Comparison of ENCODE assay signal across 22 cellular contexts in the genomic region with DNA sequence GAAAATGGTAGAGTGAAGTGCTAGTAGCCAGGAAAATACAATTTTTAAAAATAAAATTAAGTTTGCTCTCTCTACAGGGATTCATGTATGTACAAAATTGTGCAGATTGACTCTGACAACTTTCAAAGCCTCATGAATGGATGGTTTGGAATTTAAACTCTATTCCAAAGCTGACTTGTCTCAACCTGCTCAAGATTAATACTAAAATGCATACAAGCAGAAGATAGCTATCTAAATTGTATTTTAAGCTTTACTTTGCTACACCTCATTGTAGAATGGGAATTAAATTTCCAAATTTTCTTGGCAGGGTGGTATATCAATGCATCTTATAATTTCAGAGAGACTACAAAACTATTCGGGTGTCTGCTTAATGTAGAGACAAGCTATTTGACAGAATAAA.
DNase-seq lines count a peak whose midpoint lies in the region; ATAC-seq and TF ChIP-seq lines count a peak whose summit lies in the region.
"Had no signal": no experiment of that assay in that cellular context is flagged by ENCODE, and none has a peak within 500 bp of the region (broad histone marks: within the 10 kb centered on the region; RNA-seq: fewer than 3 reads in every experiment).

No MANE protein-coding gene starts in this region.

- H3K79me2 ChIP-seq in SK-N-SH (ENCODE audit: insufficient read depth): no peaks in the 10 kb centered on the region; the same call in 1 of the 2 replicates

- H3F3A ChIP-seq in SK-N-SH (replicated peaks; ENCODE audit: insufficient read depth): peaks cover 3% of the 10 kb centered on the region

- H3K27me3 ChIP-seq in RWPE2 (ENCODE audit: insufficient read depth, poor library complexity, severe bottlenecking) (no peaks in the 10 kb centered on the region), SK-N-SH (ENCODE audit: insufficient read depth) (no peaks in the 10 kb centered on the region)
- H3K27me3 ChIP-seq: BE2C; BLaER1 treated with 17β-estradiol and CSF1 and Interleukin-3, amounts not matched to agents 10 nM and 100 nM had no signal

- TF ChIP-seq CTCF in RWPE2 (IDR thresholded peaks at IDR 0.05; ENCODE audit: poor library complexity, severe bottlenecking) (no peak), SK-N-SH (IDR thresholded peaks at IDR 0.05) (no peak), epithelial cell of esophagus (IDR thresholded peaks at IDR 0.05; ENCODE audit: insufficient read depth, low read depth, low read length, missing control alignments) (no peak)

- CTCF ChIA-PET in SK-N-SH (lab: Yijun Ruan, JAX): interaction anchor here (0.7 to 1.2 kb wide), 3 partner anchors 9 to 199 kb away, joined by 3 to 6 read pairs (median 4); no protein-coding TSS in a partner anchor

- POLR2A ChIA-PET in SK-N-SH (lab: Yijun Ruan, JAX): interaction anchor here (0.5 kb wide), 1 partner anchor 559 kb away, joined by 3 read pairs; no protein-coding TSS in a partner anchor

- ATAC-seq in RWPE2 (ENCODE audit: low read depth) (peak; percentile 25; the same call in 1 of the 3 replicates), HG02588 (IDR thresholded peaks at IDR 0.05; ENCODE audit: unreplicated experiment) (no peak)
- ATAC-seq: A549, GM12878, GM23338, HCT116 had no signal

- H3K9ac ChIP-seq in SK-N-SH: no peak overlapping the region
- H3K9ac ChIP-seq: BLaER1 treated with 17β-estradiol and CSF1 and Interleukin-3, amounts not matched to agents 10 nM and 100 nM had no signal

- no peaks in the 10 kb centered on the region; the same call in 1 of the 2 replicates for H3K36me3 ChIP-seq in RWPE2 (ENCODE audit: low read depth)
- H3K36me3 ChIP-seq in SK-N-SH (replicated peaks in 1 of 2; ENCODE audit: control insufficient read depth in 1 of 2, insufficient read depth in 2 of 2, low read length in 1 of 2): peaks cover 5 to 7% of the 10 kb centered on the region in 2 experiments

- H3K4me1 ChIP-seq in RWPE2 (ENCODE audit: insufficient read depth, poor library complexity, severe bottlenecking) (peaks cover 10% of the 10 kb centered on the region), SK-N-SH (ENCODE audit: control insufficient read depth in 1 of 2, insufficient read depth in 2 of 2, low read depth in 1 of 2, low read length in 1 of 2) (no peaks in the 10 kb centered on the region; a peak in 2 of 4 replicates)
- H3K4me1 ChIP-seq: A549; BLaER1 treated with 17β-estradiol and CSF1 and Interleukin-3, amounts not matched to agents 10 nM and 100 nM had no signal

- no peaks in the 10 kb centered on the region for H3K9me2 ChIP-seq in SK-N-SH

- H3K9me3 ChIP-seq in RWPE2 (ENCODE audit: severe bottlenecking) (no peaks in the 10 kb centered on the region), SK-N-SH (no peaks in the 10 kb centered on the region)
- H3K9me3 ChIP-seq: A549; BE2C; BLaER1 treated with 17β-estradiol and CSF1 and Interleukin-3, amounts not matched to agents 10 nM and 100 nM had no signal

- H3K4me3 ChIP-seq in RWPE2 (ENCODE audit: severe bottlenecking) (no peak overlapping the region), SK-N-SH (ENCODE audit: low read depth in 2 of 2, low read length in 1 of 2) (no peak overlapping the region), epithelial cell of esophagus (ENCODE audit: low read length) (no peak overlapping the region)
- H3K4me3 ChIP-seq: A549; BLaER1 treated with 17β-estradiol and CSF1 and Interleukin-3, amounts not matched to agents 10 nM and 100 nM; GM12878; GM23338 had no signal

- DNase-seq in RWPE2 (ENCODE audit: low spot score): no peak
- no peak for DNase-seq in SK-N-SH
- DNase-seq in epithelial cell of esophagus (ENCODE audit: low read depth): peak; percentile 55
- DNase-seq in kidney tubule cell (ENCODE audit: low spot score): no peak
- no peak for DNase-seq in HUDEP-2 (lab: John Stamatoyannopoulos, UW; ENCODE audit: unreplicated experiment in 76 of 76)
- DNase-seq: 8988T; ACHN; AML-193; BE2C; CD4-positive, alpha-beta T cell; CD8-positive, alpha-beta memory T cell; DMS 273 treated with DMSO at 0.1 percent for 48 hours; DMS79; EL; GDM1; H9 had no signal

- no peak overlapping the region for H3K27ac ChIP-seq in RWPE2 (ENCODE audit: poor library complexity, severe bottlenecking)
- peak overlapping the region in 1 of 2 experiments; percentile 79; a peak in 2 of 4 replicates for H3K27ac ChIP-seq in SK-N-SH (ENCODE audit: low read depth in 2 of 2, low read length in 1 of 2)
- H3K27ac ChIP-seq: A549; BLaER1 treated with 17β-estradiol and CSF1 and Interleukin-3, amounts not matched to agents 10 nM and 100 nM had no signal

- H4K20me1 ChIP-seq in SK-N-SH (ENCODE audit: insufficient read depth): no peaks in the 10 kb centered on the region
- H4K20me1 ChIP-seq: BLaER1 treated with 17β-estradiol and CSF1 and Interleukin-3, amounts not matched to agents 10 nM and 100 nM had no signal

- H3K4me2 ChIP-seq in SK-N-SH: no peak overlapping the region
- H3K4me2 ChIP-seq: A549; BLaER1 treated with 17β-estradiol and CSF1 and Interleukin-3, amounts not matched to agents 10 nM and 100 nM; GM23338 had no signal

- no peak overlapping the region for H2AFZ ChIP-seq in SK-N-SH (ENCODE audit: low read depth)
- H2AFZ ChIP-seq: GM23338 had no signal

- WGBS in SK-N-SH (ENCODE audit: low lambda C conversion rate): 50% methylated on average over 1 of the region's 1 CpG

- TF ChIP-seq EP300 in SK-N-SH (IDR thresholded peaks at IDR 0.05; ENCODE audit: borderline replicate concordance in 1 of 2, low read depth in 1 of 2, low read length in 1 of 2): peak in 1 of 2 experiments; percentile 16; a peak in 1 of 4 replicates

- no peak for TF ChIP-seq RAD21 in SK-N-SH (IDR thresholded peaks at IDR 0.05; ENCODE audit: low read length)

TF ChIP-seq in SK-N-SH, 30 proteins besides CTCF, POLR2A, EP300 and RAD21:
- TF ChIP-seq, protein P1, sequence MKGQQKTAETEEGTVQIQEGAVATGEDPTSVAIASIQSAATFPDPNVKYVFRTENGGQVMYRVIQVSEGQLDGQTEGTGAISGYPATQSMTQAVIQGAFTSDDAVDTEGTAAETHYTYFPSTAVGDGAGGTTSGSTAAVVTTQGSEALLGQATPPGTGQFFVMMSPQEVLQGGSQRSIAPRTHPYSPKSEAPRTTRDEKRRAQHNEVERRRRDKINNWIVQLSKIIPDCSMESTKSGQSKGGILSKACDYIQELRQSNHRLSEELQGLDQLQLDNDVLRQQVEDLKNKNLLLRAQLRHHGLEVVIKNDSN (IDR thresholded peaks at IDR 0.05; ENCODE audit: borderline replicate concordance, low read depth): no peak
- TF ChIP-seq TCF12 (IDR thresholded peaks at IDR 0.05) (peak; percentile 34; the same call in 1 of the 2 replicates), FOXM1 (IDR thresholded peaks at IDR 0.05; ENCODE audit: low read depth) (0 out of 2 replicates have a peak, but pooled peaks have one; percentile 14)
- TF ChIP-seq, protein P2, sequence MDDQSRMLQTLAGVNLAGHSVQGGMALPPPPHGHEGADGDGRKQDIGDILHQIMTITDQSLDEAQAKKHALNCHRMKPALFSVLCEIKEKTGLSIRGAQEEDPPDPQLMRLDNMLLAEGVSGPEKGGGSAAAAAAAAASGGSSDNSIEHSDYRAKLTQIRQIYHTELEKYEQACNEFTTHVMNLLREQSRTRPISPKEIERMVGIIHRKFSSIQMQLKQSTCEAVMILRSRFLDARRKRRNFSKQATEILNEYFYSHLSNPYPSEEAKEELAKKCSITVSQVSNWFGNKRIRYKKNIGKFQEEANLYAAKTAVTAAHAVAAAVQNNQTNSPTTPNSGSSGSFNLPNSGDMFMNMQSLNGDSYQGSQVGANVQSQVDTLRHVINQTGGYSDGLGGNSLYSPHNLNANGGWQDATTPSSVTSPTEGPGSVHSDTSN (IDR thresholded peaks at IDR 0.05): 0 out of 2 replicates have a peak, but pooled peaks have one; percentile 9
